ENCODE assay signal across 8 cellular contexts in genomic region chr7:43758029-43758860, GRCh38. TPM values are rescaled to one million over a fixed set of nuclear protein-coding genes. Genes with fewer than 3 reads are reported as not detected.
A peak's percentile ranks its signal among the peaks of the same experiment; 100 is the strongest.
DNase-seq lines count a peak whose midpoint lies in the region; ATAC-seq and TF ChIP-seq lines count a peak whose summit lies in the region.

BLVRA (plus strand) TSS chr7:43758680; CDS start chr7:43771159, 12,479 bp downstream.

- TF ChIP-seq EP300 in gastroesophageal sphincter (IDR thresholded peaks at IDR 0.05) (no peak), suprapubic skin (IDR thresholded peaks at IDR 0.05) (no peak)

- H3K9me3 ChIP-seq in gastroesophageal sphincter: no peaks in the 10 kb centered on the region
- no peaks in the 10 kb centered on the region for H3K9me3 ChIP-seq in suprapubic skin

- H3K36me3 ChIP-seq in gastroesophageal sphincter: no peaks in the 10 kb centered on the region
- H3K36me3 ChIP-seq in suprapubic skin: no peaks in the 10 kb centered on the region

- H3K27me3 ChIP-seq in gastroesophageal sphincter: no peaks in the 10 kb centered on the region
- no peaks in the 10 kb centered on the region for H3K27me3 ChIP-seq in suprapubic skin

- H3K27ac ChIP-seq in gastroesophageal sphincter (peak within 1 kb of the TSS; percentile 1 to 89 (median 88)), suprapubic skin (peak within 1 kb of the TSS; percentile 86)

- DNase-seq in AG08396 (ENCODE audit: low spot score) (peak; percentile 91), RPMI8226 (peak; percentile 81), nucleus accumbens (lab: John Stamatoyannopoulos, UW) (peak in 40 of 56 donors; percentile 3 to 66 (median 34)), suprapubic skin (ENCODE audit: low spot score in 2 of 2) (peak; percentile 81 to 85)
- peak; percentile 35 for DNase-seq in activated gamma-delta T cell treated with anti-CD3 and anti-CD28 coated beads, Interleukin-2, amount 50 U/mL, for 16 hours (ENCODE audit: low read depth)

- ATAC-seq in GM18861 (IDR thresholded peaks at IDR 0.05; ENCODE audit: unreplicated experiment): peak; percentile 58
- ATAC-seq in HG03097 (IDR thresholded peaks at IDR 0.05; ENCODE audit: low FRiP score, unreplicated experiment): peak; percentile 50
- ATAC-seq in gastroesophageal sphincter: peak; percentile 86

- peak; percentile 32 to 53 for TF ChIP-seq POLR2A in gastroesophageal sphincter (IDR thresholded peaks at IDR 0.05)
- peak in 1 of 2 donors; percentile 26 for TF ChIP-seq POLR2A in suprapubic skin (IDR thresholded peaks at IDR 0.05)

- 12% methylated on average over 5 of the region's 72 CpGs; no CpG with 5 or more reads in 1 of the 2 donors for WGBS in gastroesophageal sphincter (ENCODE audit: low coverage in 1 of 2), 2 donors
- WGBS in suprapubic skin: 43% methylated on average over 3 of the region's 72 CpGs

- H3K4me1 ChIP-seq in gastroesophageal sphincter: peaks cover 0 to 47% (median 8%) of the 10 kb centered on the region in 3 donors
- peaks cover 27% of the 10 kb centered on the region for H3K4me1 ChIP-seq in suprapubic skin

- H3K4me3 ChIP-seq in gastroesophageal sphincter (peak within 1 kb of the TSS; percentile 48 to 96), suprapubic skin (peak within 1 kb of the TSS; percentile 82)

- TF ChIP-seq CTCF in gastroesophageal sphincter (IDR thresholded peaks at IDR 0.05): no peak
- no peak for TF ChIP-seq CTCF in suprapubic skin (IDR thresholded peaks at IDR 0.05)

RNA-seq across cellular contexts. Expression of gene BLVRA, which starts in this region (rescaled TPM):
- 100 to 1,000 TPM in 2 of 4 donors, 10 to 100 TPM in 2; 65.6 to 113 (median 92.6) TPM for total RNA-seq in gastroesophageal sphincter
- total RNA-seq in suprapubic skin: 10 to 100 TPM; 24.4 to 43.9 (median 29.2) TPM

Comparison
In these comparisons a context has a peak if more than half of its experiments do, and no peak if none do; other contexts are left out.
1. Peak in every context shown above with its lines: DNase-seq, ATAC-seq, H3K4me3 ChIP-seq and H3K27ac ChIP-seq.
2. DNase-seq: peak in every context shown above with its lines; median percentile 91 in AG08396; 83 in suprapubic skin; 81 in RPMI8226; 35 in activated gamma-delta T cell treated with anti-CD3 and anti-CD28 coated beads, Interleukin-2, amount 50 U/mL, for 16 hours; 34 in nucleus accumbens.